Comparison of ENCODE assay signal across 9 cellular contexts in the genomic region with DNA sequence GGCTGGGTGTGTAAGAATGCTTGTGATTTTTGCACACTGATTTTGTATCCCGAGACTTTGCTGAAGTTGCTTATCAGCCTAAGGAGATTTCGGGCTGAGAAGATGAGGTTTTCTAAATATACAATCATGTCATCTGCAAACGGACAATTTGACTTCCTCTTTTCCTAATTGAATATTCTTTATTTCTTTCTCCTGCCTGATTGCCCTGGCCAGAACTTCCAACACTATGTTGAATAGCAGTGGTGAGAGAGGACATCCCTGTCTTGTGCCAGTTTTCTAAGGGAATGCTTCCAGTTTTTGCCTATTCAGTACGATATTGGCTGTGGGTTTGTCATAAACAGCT. TPM values are rescaled to one million over a fixed set of nuclear protein-coding genes. Genes with fewer than 3 reads are reported as not detected.
DNase-seq lines count a peak whose midpoint lies in the region; ATAC-seq, FAIRE-seq and TF ChIP-seq lines count a peak whose summit lies in the region.
"Not testable (repeated sequence)": the region's sequence is repeated elsewhere in the genome, so short reads cannot be mapped to it uniquely, and the experiment has no call there.
"Had no signal": no experiment of that assay in that cellular context is flagged by ENCODE, and none has a peak within 500 bp of the region (broad histone marks: within the 10 kb centered on the region; RNA-seq: fewer than 3 reads in every experiment).

No MANE protein-coding gene starts in this region.

- not testable (repeated sequence) for DNase-seq in CD8-positive, alpha-beta T cell; IMR-90; WERI-Rb-1; GM12878 (ENCODE audit: low read depth, low spot score); esophagus muscularis mucosa (ENCODE audit: extremely low spot score); lower leg skin (ENCODE audit: low spot score in 2 of 2); tibial artery

- peaks cover 23% of the 10 kb centered on the region for H3K27me3 Mint-ChIP-seq in CD8-positive, alpha-beta T cell (ENCODE audit: low read depth)

- not testable (repeated sequence) for H4K5ac ChIP-seq in IMR-90 (ENCODE audit: low read depth, low read length)

- H4K91ac ChIP-seq in IMR-90 (ENCODE audit: insufficient read depth, low read depth, low read length): not testable (repeated sequence)

- peak overlapping the region; percentile 60 for H3K27ac Mint-ChIP-seq in CD8-positive, alpha-beta T cell

- peak overlapping the region; percentile 94; the same call in 1 of the 2 replicates for H3K4ac ChIP-seq in IMR-90 (ENCODE audit: low read depth, low read length)

- not testable (repeated sequence) for TF ChIP-seq CTCF in CD8-positive, alpha-beta T cell (IDR thresholded peaks at IDR 0.05); IMR-90 (conservative IDR thresholded peaks at IDR 0.05; ENCODE audit: low read depth, low read length); WERI-Rb-1 (IDR thresholded peaks at IDR 0.05; ENCODE audit: low read depth, low read length); GM12878 (IDR thresholded peaks at IDR 0.05 in 2 of 3, conservative IDR thresholded peaks at IDR 0.05 in 1 of 3; ENCODE audit: control insufficient read depth in 2 of 3, extremely low read depth in 1 of 3, insufficient read depth in 1 of 3, low read depth in 3 of 3, low read length in 3 of 3); esophagus muscularis mucosa (IDR thresholded peaks at IDR 0.05); lower leg skin (IDR thresholded peaks at IDR 0.05); parathyroid adenoma (IDR thresholded peaks at IDR 0.05); tibial artery (IDR thresholded peaks at IDR 0.05)

- ATAC-seq in CD8-positive, alpha-beta T cell; IMR-90 (ENCODE audit: low read depth); GM12878: not testable (repeated sequence)

- dilution Hi-C loops in IMR-90 (cut with HindIII; ENCODE audit: low sequenced_read_pairs, unreplicated experiment): not testable (repeated sequence)

- BruUV-seq in IMR-90 (replicated peaks; lab: Mats Ljungman, UMichigan); GM12878 (replicated peaks; lab: Mats Ljungman, UMichigan): not testable (repeated sequence)

- not testable (repeated sequence) for H3K14ac ChIP-seq in IMR-90 (replicated peaks; ENCODE audit: low read depth, low read length)

- H3K18ac ChIP-seq in IMR-90 (ENCODE audit: low read depth, low read length): not testable (repeated sequence)

- H3K4me1 Mint-ChIP-seq in CD8-positive, alpha-beta T cell (ENCODE audit: low read depth): peaks cover 21% of the 10 kb centered on the region

- peak overlapping the region; percentile 60 for H2AK9ac ChIP-seq in IMR-90 (replicated peaks; ENCODE audit: low read depth, low read length, poor library complexity)

- peak overlapping the region; percentile 91; the same call in 1 of the 2 replicates for H2BK120ac ChIP-seq in IMR-90 (ENCODE audit: low read depth, low read length)

- TF ChIP-seq RAD21 in IMR-90 (IDR thresholded peaks at IDR 0.05; ENCODE audit: low read length); GM12878 (IDR thresholded peaks at IDR 0.05; ENCODE audit: insufficient read depth, low read depth, low read length): not testable (repeated sequence)

- peaks cover 5 to 30% of the 10 kb centered on the region in 2 experiments for H3K79me1 ChIP-seq in IMR-90 (ENCODE audit: low read depth in 1 of 2, low read length in 2 of 2)

- H3K9me3 ChIP-seq in CD8-positive, alpha-beta T cell (ENCODE audit: low read length); IMR-90 (ENCODE audit: control insufficient read depth, insufficient read depth, low read length); WERI-Rb-1 (ENCODE audit: severe bottlenecking); GM12878 (replicated peaks; ENCODE audit: control insufficient read depth, insufficient read depth, low read length); esophagus muscularis mucosa; parathyroid adenoma (ENCODE audit: control insufficient read depth, low read length); tibial artery: not testable (repeated sequence)

- H3K4me2 ChIP-seq in IMR-90 (ENCODE audit: low read depth, low read length) (peak overlapping the region; percentile 96), GM12878 (ENCODE audit: control insufficient read depth, insufficient read depth) (peak overlapping the region; percentile 90), parathyroid adenoma (ENCODE audit: low read length) (peak overlapping the region; percentile 64)

- SMC1A ChIA-PET in GM12878 (lab: Charles Lee; ENCODE audit: uncharacterized antibody, unreplicated experiment): not testable (repeated sequence)

- TF ChIP-seq EP300 in GM12878 (IDR thresholded peaks at IDR 0.05; ENCODE audit: borderline replicate concordance in 1 of 2, control insufficient read depth in 1 of 2, low read depth in 2 of 2, low read length in 2 of 2); esophagus muscularis mucosa (IDR thresholded peaks at IDR 0.05): not testable (repeated sequence)

- H3K4me3 Mint-ChIP-seq in CD8-positive, alpha-beta T cell: peak overlapping the region; percentile 95

- not testable (repeated sequence) for H4K20me1 ChIP-seq in IMR-90 (ENCODE audit: insufficient read depth, low read length); GM12878 (ENCODE audit: control insufficient read depth, insufficient read depth)

- in situ Hi-C loops in IMR-90 (cut with MboI; ENCODE audit: low sequenced_read_pairs); GM12878 (cut with MboI): not testable (repeated sequence)

- H3K9ac ChIP-seq in IMR-90 (ENCODE audit: low read depth, low read length): peak overlapping the region; percentile 72
- H3K9ac ChIP-seq in GM12878 (ENCODE audit: control insufficient read depth, insufficient read depth, low read length): peak overlapping the region; percentile 55
- not testable (repeated sequence) for H3K9ac ChIP-seq in parathyroid adenoma

- not testable (repeated sequence) for TF ChIP-seq POLR2A in IMR-90 (IDR thresholded peaks at IDR 0.05; ENCODE audit: low read depth, low read length); GM12878 (IDR thresholded peaks at IDR 0.05; ENCODE audit: low read depth, low read length); esophagus muscularis mucosa (IDR thresholded peaks at IDR 0.05; ENCODE audit: low read depth); lower leg skin (IDR thresholded peaks at IDR 0.05)

- H2AFZ ChIP-seq in IMR-90 (replicated peaks; ENCODE audit: low read length, poor library complexity): peak overlapping the region; percentile 94
- H2AFZ ChIP-seq in GM12878 (ENCODE audit: control insufficient read depth, low read depth, low read length): peak overlapping the region; percentile 97
- peak overlapping the region; percentile 94 for H2AFZ ChIP-seq in parathyroid adenoma

- not testable (repeated sequence) for FAIRE-seq in GM12878 (lab: Jason Lieb, UNC)

- CTCF ChIA-PET in CD8-positive, alpha-beta T cell (lab: Charles Lee): not testable (repeated sequence)
- CTCF ChIA-PET in IMR-90 (lab: Yijun Ruan, JAX): interaction anchor here (0.6 kb wide), 1 partner anchor 301 kb away, joined by 5 read pairs; no protein-coding TSS in a partner anchor
- CTCF ChIA-PET in GM12878 (lab: Yijun Ruan, JAX): interaction anchor here (2.1 kb wide), 1 partner anchor 16 kb away, joined by 7 read pairs; no protein-coding TSS in a partner anchor

- WGBS in IMR-90 (ENCODE audit: extremely low coverage in 2 of 2, insufficient read length in 1 of 2), 2 experiments: no CpG with 5 or more reads among the region's 4 CpGs
- 0% methylated on average over 4 of the region's 4 CpGs for WGBS in GM12878 (ENCODE audit: insufficient coverage, insufficient replicate concordance, low lambda C conversion rate, missing lambda C conversion rate)
- 10% methylated on average over 4 of the region's 4 CpGs for WGBS in esophagus muscularis mucosa
- WGBS in lower leg skin, 2 donors: 5 to 13% methylated on average over 4 of the region's 4 CpGs

- not testable (repeated sequence) for H3K23ac ChIP-seq in IMR-90 (ENCODE audit: low read depth, low read length)

- H3K27ac ChIP-seq in CD8-positive, alpha-beta T cell (ENCODE audit: low read depth, low read length); WERI-Rb-1; GM12878 (ENCODE audit: control insufficient read depth, insufficient read depth); parathyroid adenoma: not testable (repeated sequence)
- peak overlapping the region; percentile 56; the same call in 1 of the 2 replicates for H3K27ac ChIP-seq in IMR-90 (ENCODE audit: insufficient read depth, low read length)
- peak overlapping the region; percentile 62 to 72 (median 63) for H3K27ac ChIP-seq in esophagus muscularis mucosa (replicated peaks in 1 of 4)
- H3K27ac ChIP-seq in tibial artery: peak overlapping the region; percentile 65 to 66

- not testable (repeated sequence) for H3K36me3 Mint-ChIP-seq in CD8-positive, alpha-beta T cell

- H2AK5ac ChIP-seq in IMR-90 (ENCODE audit: low read depth, low read length): not testable (repeated sequence)

- H3K9me1 ChIP-seq in IMR-90 (ENCODE audit: insufficient read depth, low read length): not testable (repeated sequence)

- not testable (repeated sequence) for H3K56ac ChIP-seq in IMR-90 (ENCODE audit: extremely low read depth, insufficient read depth, low read length)

- H2BK15ac ChIP-seq in IMR-90 (ENCODE audit: low read depth, low read length): not testable (repeated sequence)

- RAD21 ChIA-PET in GM12878 (lab: Charles Lee; ENCODE audit: unreplicated experiment): not testable (repeated sequence)

- peak overlapping the region; percentile 85 to 93; a peak in 2 of 4 replicates for H4K8ac ChIP-seq in IMR-90 (ENCODE audit: low read depth in 2 of 2, low read length in 2 of 2)

- H3K27me3 ChIP-seq in CD8-positive, alpha-beta T cell (ENCODE audit: insufficient read depth, low read length); IMR-90 (ENCODE audit: control insufficient read depth, insufficient read depth, low read length); WERI-Rb-1 (ENCODE audit: insufficient read depth, low read depth, severe bottlenecking); GM12878 (replicated peaks in 1 of 2; ENCODE audit: control insufficient read depth in 2 of 2, insufficient read depth in 2 of 2, low read length in 1 of 2); parathyroid adenoma (ENCODE audit: control insufficient read depth, insufficient read depth, low read length): not testable (repeated sequence)
- peaks cover 0 to 12% (median 4%) of the 10 kb centered on the region in 4 donors for H3K27me3 ChIP-seq in esophagus muscularis mucosa
- H3K27me3 ChIP-seq in tibial artery: peaks cover 0 to 12% of the 10 kb centered on the region in 2 donors

- peak overlapping the region; percentile 83 for H3K4me3 ChIP-seq in CD8-positive, alpha-beta T cell (ENCODE audit: low read depth, low read length)
- H3K4me3 ChIP-seq in IMR-90 (ENCODE audit: insufficient read depth, low read depth, low read length) (peak overlapping the region; percentile 61), WERI-Rb-1 (ENCODE audit: low read depth, low read length) (peak overlapping the region; percentile 51), GM12878 (peak overlapping the region; percentile 71), esophagus muscularis mucosa (peak overlapping the region; percentile 63 to 69 (median 66)), lower leg skin (ENCODE audit: low read depth, poor library complexity, severe bottlenecking) (peak overlapping the region; percentile 31), parathyroid adenoma (ENCODE audit: low read depth, low read length) (peak overlapping the region; percentile 48), tibial artery (peak overlapping the region; percentile 61 to 65)

- H2BK5ac ChIP-seq in IMR-90 (ENCODE audit: low read depth, low read length, poor library complexity, severe bottlenecking): not testable (repeated sequence)

- not testable (repeated sequence) for H2BK20ac ChIP-seq in IMR-90 (ENCODE audit: low read depth, low read length)

- not testable (repeated sequence) for H3K79me2 ChIP-seq in GM12878 (ENCODE audit: control insufficient read depth, insufficient read depth, low read length); parathyroid adenoma

- POLR2A ChIA-PET in CD8-positive, alpha-beta T cell (lab: Charles Lee); IMR-90 (lab: Charles Lee; ENCODE audit: unreplicated experiment); GM12878 (lab: Charles Lee): not testable (repeated sequence)

- H3K4me1 ChIP-seq in CD8-positive, alpha-beta T cell (ENCODE audit: insufficient read depth, low read length); IMR-90 (ENCODE audit: control insufficient read depth, insufficient read depth, low read length); GM12878 (ENCODE audit: control insufficient read depth, insufficient read depth, low read length); parathyroid adenoma: not testable (repeated sequence)
- H3K4me1 ChIP-seq in esophagus muscularis mucosa (peaks cover 8 to 36% (median 30%) of the 10 kb centered on the region in 4 donors), tibial artery (peaks cover 0 to 20% (median 7%) of the 10 kb centered on the region in 4 donors)

- not testable (repeated sequence) for H3K36me3 ChIP-seq in CD8-positive, alpha-beta T cell (ENCODE audit: insufficient read depth, low read length); IMR-90 (ENCODE audit: control insufficient read depth, insufficient read depth, low read length); WERI-Rb-1; GM12878 (ENCODE audit: control insufficient read depth in 2 of 2, insufficient read depth in 2 of 2, low read length in 1 of 2); esophagus muscularis mucosa; parathyroid adenoma (ENCODE audit: control insufficient read depth, insufficient read depth, low read length); tibial artery

- H3K9me3 Mint-ChIP-seq in CD8-positive, alpha-beta T cell: not testable (repeated sequence)

- intact Hi-C loops in CD8-positive, alpha-beta T cell (cut with DNase I, micrococcal nuclease): loop anchor here in 1 of 2 experiments (5.0 kb wide), 1 partner anchor 48 kb away; a partner anchor contains a TSS
- intact Hi-C loops in IMR-90 (cut with micrococcal nuclease); GM12878 (cut with micrococcal nuclease; ENCODE audit: unreplicated experiment); esophagus muscularis mucosa (cut with DNase I); lower leg skin (cut with DNase I; ENCODE audit: low total_unique reads); tibial artery (cut with DNase I; ENCODE audit: low total_unique reads): not testable (repeated sequence)

RNA-seq across cellular contexts. Expression of a gene that starts 43.6 kb away (rescaled TPM):
- total RNA-seq in CD8-positive, alpha-beta T cell: not detected
- total RNA-seq in IMR-90 (2012; rRNA removed): not detected in 2 replicates
- not detected in 2 replicates for polyA plus RNA-seq in IMR-90 (2012; rRNA removed)
- polyA plus RNA-seq in IMR-90 (2012; cell fraction: cytosol; rRNA removed): not detected in 2 replicates
- not detected in 2 replicates for polyA plus RNA-seq in IMR-90 (2012; cell fraction: nucleus; rRNA removed; ENCODE audit: low replicate concordance)
- not detected in 2 replicates for total RNA-seq in GM12878 (2013; cell fraction: nucleolus; rRNA removed)
- total RNA-seq in GM12878 (2014; rRNA removed): not detected in 2 replicates
- total RNA-seq in GM12878 (2014; rRNA removed; fragmentation: Illumina TruSeq; extraction: Trizol): not detected in 2 replicates
- not detected in 2 replicates for total RNA-seq in GM12878 (2021)
- not detected for polyA plus RNA-seq in GM12878 (2011; ENCODE audit: low read depth)
- polyA plus RNA-seq in GM12878 (2011; rRNA removed): not detected in 2 replicates
- not detected in 2 replicates for polyA plus RNA-seq in GM12878 (2011; cell fraction: cytosol; rRNA removed)
- not detected in 2 replicates for polyA plus RNA-seq in GM12878 (2011; cell fraction: nucleus; rRNA removed)
- not detected in 2 replicates for polyA plus RNA-seq in GM12878 (2012)
- not detected in 2 replicates for polyA plus RNA-seq in GM12878 (2014; fragmentation: Illumina TruSeq; extraction: Trizol)
- polyA plus RNA-seq in GM12878 (2014; fragmentation: Nextera tagmentation; extraction: Ambion mirVana): not detected
- polyA plus RNA-seq in GM12878 (2014; rRNA removed): not detected in 2 replicates
- not detected for polyA plus RNA-seq in GM12878 (2016; fragmentation: Nextera tagmentation; extraction: Ambion mirVana)
- not detected in 2 replicates for polyA minus RNA-seq in GM12878 (2011; rRNA and poly(A)+ RNA removed)
- not detected in 2 replicates for polyA minus RNA-seq in GM12878 (2011; cell fraction: cytosol; rRNA and poly(A)+ RNA removed)
- not detected in 2 replicates for polyA minus RNA-seq in GM12878 (2011; cell fraction: nucleus; rRNA and poly(A)+ RNA removed)
- not detected for total RNA-seq in esophagus muscularis mucosa
- total RNA-seq in lower leg skin: not detected
- total RNA-seq: NCI-H460 had no signal

RNA-seq across cellular contexts. Expression of a gene that starts 47.5 kb away (rescaled TPM):
- total RNA-seq in CD8-positive, alpha-beta T cell: under 1 TPM; 0.60 to 0.86 TPM
- total RNA-seq in IMR-90 (2012; rRNA removed): 1.6 and 1.7 TPM in 2 replicates
- polyA plus RNA-seq in IMR-90 (2012; rRNA removed): 4.1 and 5.5 TPM in 2 replicates
- 5.1 and 6.4 TPM in 2 replicates for polyA plus RNA-seq in IMR-90 (2012; cell fraction: cytosol; rRNA removed)
- 13.5 and 15.3 TPM in 2 replicates for polyA plus RNA-seq in IMR-90 (2012; cell fraction: nucleus; rRNA removed; ENCODE audit: low replicate concordance)
- total RNA-seq in GM12878 (2013; cell fraction: nucleolus; rRNA removed): 6.0 and 6.1 TPM in 2 replicates
- 3.3 and 3.4 TPM in 2 replicates for total RNA-seq in GM12878 (2014; rRNA removed)
- 3.8 and 4.7 TPM in 2 replicates for total RNA-seq in GM12878 (2014; rRNA removed; fragmentation: Illumina TruSeq; extraction: Trizol)
- total RNA-seq in GM12878 (2021): 5.3 and 6.4 TPM in 2 replicates
- polyA plus RNA-seq in GM12878 (2011; ENCODE audit: low read depth): 3.1 TPM
- 2.9 and 4.9 TPM in 2 replicates for polyA plus RNA-seq in GM12878 (2011; rRNA removed)
- polyA plus RNA-seq in GM12878 (2011; cell fraction: cytosol; rRNA removed): 6.8 and 8.0 TPM in 2 replicates
- 10.9 and 13.6 TPM in 2 replicates for polyA plus RNA-seq in GM12878 (2011; cell fraction: nucleus; rRNA removed)
- polyA plus RNA-seq in GM12878 (2012): 3.7 and 4.0 TPM in 2 replicates
- polyA plus RNA-seq in GM12878 (2014; fragmentation: Illumina TruSeq; extraction: Trizol): 4.6 and 4.9 TPM in 2 replicates
- 1 to 10 TPM; 7.6 to 8.7 TPM for polyA plus RNA-seq in GM12878 (2014; fragmentation: Nextera tagmentation; extraction: Ambion mirVana)
- polyA plus RNA-seq in GM12878 (2014; rRNA removed): 7.5 and 7.6 TPM in 2 replicates
- polyA plus RNA-seq in GM12878 (2016; fragmentation: Nextera tagmentation; extraction: Ambion mirVana): 1 to 10 TPM; 6.1 to 6.6 TPM
- 2.9 and 5.9 TPM in 2 replicates for polyA minus RNA-seq in GM12878 (2011; rRNA and poly(A)+ RNA removed)
- 2.0 and 2.2 TPM in 2 replicates for polyA minus RNA-seq in GM12878 (2011; cell fraction: cytosol; rRNA and poly(A)+ RNA removed)
- polyA minus RNA-seq in GM12878 (2011; cell fraction: nucleus; rRNA and poly(A)+ RNA removed): 10.4 and 18.6 TPM in 2 replicates
- 1 to 10 TPM in 3 of 4 donors, not detected in 1; 1.3 to 2.5 (median 1.8) TPM for total RNA-seq in esophagus muscularis mucosa
- under 1 TPM in 2 of 4 donors, not detected in 2; 0.13 to 0.34 TPM for total RNA-seq in lower leg skin

RNA-seq across cellular contexts. Expression of a gene that starts 52.0 kb away (rescaled TPM):
- total RNA-seq in CD8-positive, alpha-beta T cell: not detected
- total RNA-seq in IMR-90 (2012; rRNA removed) (not detected in 2 replicates), GM12878 (2014; rRNA removed) (not detected in 2 replicates), GM12878 (2014; rRNA removed; fragmentation: Illumina TruSeq; extraction: Trizol) (not detected in 2 replicates), GM12878 (2021) (not detected in 2 replicates), esophagus muscularis mucosa (not detected), lower leg skin (not detected)
- polyA plus RNA-seq in IMR-90 (2012; rRNA removed) (not detected in 2 replicates), GM12878 (2011; rRNA removed) (not detected in 2 replicates), GM12878 (2014; fragmentation: Illumina TruSeq; extraction: Trizol) (not detected in 2 replicates), GM12878 (2014; fragmentation: Nextera tagmentation; extraction: Ambion mirVana) (not detected), GM12878 (2014; rRNA removed) (not detected in 2 replicates), GM12878 (2016; fragmentation: Nextera tagmentation; extraction: Ambion mirVana) (not detected)
- polyA plus RNA-seq in IMR-90 (2012; cell fraction: cytosol; rRNA removed): not detected in 2 replicates
- 0.10 TPM in 1 of 2 replicates, not detected in the other for polyA plus RNA-seq in IMR-90 (2012; cell fraction: nucleus; rRNA removed; ENCODE audit: low replicate concordance)
- not detected in 2 replicates for total RNA-seq in GM12878 (2013; cell fraction: nucleolus; rRNA removed)
- not detected for polyA plus RNA-seq in GM12878 (2011; ENCODE audit: low read depth)
- not detected in 2 replicates for polyA plus RNA-seq in GM12878 (2011; cell fraction: cytosol; rRNA removed)
- not detected in 2 replicates for polyA plus RNA-seq in GM12878 (2011; cell fraction: nucleus; rRNA removed)
- polyA plus RNA-seq in GM12878 (2012): not detected in 2 replicates
- not detected in 2 replicates for polyA minus RNA-seq in GM12878 (2011; rRNA and poly(A)+ RNA removed)
- polyA minus RNA-seq in GM12878 (2011; cell fraction: cytosol; rRNA and poly(A)+ RNA removed): not detected in 2 replicates
- not detected in 2 replicates for polyA minus RNA-seq in GM12878 (2011; cell fraction: nucleus; rRNA and poly(A)+ RNA removed)
- total RNA-seq: NCI-H460 had no signal

RNA-seq across cellular contexts. Expression of a gene that starts 59.2 kb away (rescaled TPM):
- under 1 TPM in 1 of 2 experiments, not detected in 1; 0.49 TPM for total RNA-seq in CD8-positive, alpha-beta T cell
- total RNA-seq in IMR-90 (2012; rRNA removed) (not detected in 2 replicates), GM12878 (2014; rRNA removed) (not detected in 2 replicates), GM12878 (2014; rRNA removed; fragmentation: Illumina TruSeq; extraction: Trizol) (not detected in 2 replicates), GM12878 (2021) (not detected in 2 replicates), esophagus muscularis mucosa (not detected), lower leg skin (under 1 TPM in 1 of 4 donors, not detected in 3; 0.88 TPM)
- polyA plus RNA-seq in IMR-90 (2012; rRNA removed) (not detected in 2 replicates), GM12878 (2011; rRNA removed) (0.08 TPM in 1 of 2 replicates, not detected in the other), GM12878 (2014; fragmentation: Illumina TruSeq; extraction: Trizol) (not detected in 2 replicates), GM12878 (2014; fragmentation: Nextera tagmentation; extraction: Ambion mirVana) (not detected), GM12878 (2014; rRNA removed) (not detected in 2 replicates), GM12878 (2016; fragmentation: Nextera tagmentation; extraction: Ambion mirVana) (not detected)
- 0.12 TPM in 1 of 2 replicates, not detected in the other for polyA plus RNA-seq in IMR-90 (2012; cell fraction: cytosol; rRNA removed)
- polyA plus RNA-seq in IMR-90 (2012; cell fraction: nucleus; rRNA removed; ENCODE audit: low replicate concordance): 0.08 TPM in 1 of 2 replicates, not detected in the other
- 0.98 and 1.2 TPM in 2 replicates for total RNA-seq in GM12878 (2013; cell fraction: nucleolus; rRNA removed)
- polyA plus RNA-seq in GM12878 (2011; ENCODE audit: low read depth): not detected
- not detected in 2 replicates for polyA plus RNA-seq in GM12878 (2011; cell fraction: cytosol; rRNA removed)
- polyA plus RNA-seq in GM12878 (2011; cell fraction: nucleus; rRNA removed): 0.15 and 0.37 TPM in 2 replicates
- not detected in 2 replicates for polyA plus RNA-seq in GM12878 (2012)
- not detected in 2 replicates for polyA minus RNA-seq in GM12878 (2011; rRNA and poly(A)+ RNA removed)
- not detected in 2 replicates for polyA minus RNA-seq in GM12878 (2011; cell fraction: cytosol; rRNA and poly(A)+ RNA removed)
- 0.24 and 1.3 TPM in 2 replicates for polyA minus RNA-seq in GM12878 (2011; cell fraction: nucleus; rRNA and poly(A)+ RNA removed)
- total RNA-seq: NCI-H460 had no signal

Comparison
In these comparisons a context has a peak if more than half of its experiments do, and no peak if none do; other contexts are left out.
1. H3K4me3 ChIP-seq: peak in every context shown above with its lines; median percentile 83 in CD8-positive, alpha-beta T cell; 71 in GM12878; 66 in esophagus muscularis mucosa; 63 in tibial artery; 61 in IMR-90; 51 in WERI-Rb-1; 48 in parathyroid adenoma; 31 in lower leg skin.